ENCODE assay signal across 8 cellular contexts in the genomic region with DNA sequence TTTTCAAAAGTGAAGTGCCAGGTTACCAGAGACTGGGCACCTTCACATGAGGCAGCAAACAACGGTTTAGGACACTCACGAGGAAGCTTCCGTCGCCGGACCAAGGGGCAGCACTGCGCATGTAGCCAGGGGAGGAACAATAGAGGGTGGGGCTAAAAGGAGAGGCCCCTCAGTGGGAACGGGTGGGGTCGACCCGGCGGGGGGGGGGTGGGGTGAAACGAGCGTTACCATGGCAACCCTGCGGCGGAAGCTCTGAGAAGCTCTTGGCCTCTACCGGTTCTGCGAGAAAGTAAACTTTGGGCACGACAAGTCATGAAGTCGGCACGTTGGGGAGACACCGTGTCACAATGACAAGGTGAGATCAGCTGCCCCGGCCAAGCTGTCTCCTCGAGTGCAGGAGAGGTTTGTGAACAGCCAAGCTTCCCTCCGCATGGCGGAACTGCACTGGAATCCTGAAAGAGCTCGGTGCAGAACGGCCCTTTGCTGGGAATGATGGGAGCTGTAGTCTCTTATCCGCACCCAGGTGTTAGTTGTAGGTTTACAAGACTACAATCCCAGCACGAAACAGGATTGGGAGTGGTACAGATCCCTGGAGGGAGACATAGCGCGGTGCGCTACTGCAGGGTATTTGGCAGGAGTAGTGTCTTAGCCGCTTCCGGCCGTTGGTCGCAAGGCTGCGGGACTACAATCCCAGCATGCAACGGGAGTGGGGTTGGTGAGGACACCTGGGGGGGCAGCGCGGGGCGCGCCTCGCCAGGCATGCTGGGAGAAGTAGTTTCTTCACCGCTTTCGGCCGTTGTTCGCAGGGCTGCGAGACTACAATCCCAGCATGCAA.
DNase-seq lines count a peak whose midpoint lies in the region; ATAC-seq lines count a peak whose summit lies in the region.

No MANE protein-coding gene starts in this region.

- H3K4me1 ChIP-seq in BLaER1: peaks cover 19% of the 10 kb centered on the region
- peaks cover 5% of the 10 kb centered on the region for H3K4me1 ChIP-seq in mononuclear cell (ENCODE audit: insufficient read depth, low read length)

- peak overlapping the region; percentile 94 for H3K4me2 ChIP-seq in BLaER1

- no peaks in the 10 kb centered on the region for H4K20me1 ChIP-seq in BLaER1

- H3K9me3 ChIP-seq in BLaER1 (peaks cover 41% of the 10 kb centered on the region), mononuclear cell (ENCODE audit: low read depth, low read length) (peaks cover 13% of the 10 kb centered on the region)

- H3K27ac ChIP-seq in BLaER1: peak overlapping the region; percentile 100

- H3K27me3 ChIP-seq in BLaER1 (no peaks in the 10 kb centered on the region), mononuclear cell (ENCODE audit: insufficient read depth, low read length) (no peaks in the 10 kb centered on the region)

- H3K36me3 ChIP-seq in BLaER1: peaks cover 18% of the 10 kb centered on the region

- peak overlapping the region; percentile 85 for H3K4me3 ChIP-seq in BLaER1
- peak overlapping the region; percentile 72 for H3K4me3 ChIP-seq in mononuclear cell (ENCODE audit: low read length)

- ATAC-seq in HG02840 (IDR thresholded peaks at IDR 0.05; ENCODE audit: low FRiP score, unreplicated experiment): no peak

- DNase-seq in HK-2 (ENCODE audit: unreplicated experiment) (peak; percentile 78), cerebellar cortex (ENCODE audit: low spot score) (peak; percentile 96), NCI-H187 treated with DMSO at 0.1 percent for 48 hours (lab: John Stamatoyannopoulos, UW) (no peak)
- peak; percentile 80 for DNase-seq in activated CD4-positive, CD25-positive, alpha-beta regulatory T cell treated with anti-CD3 and anti-CD28 coated beads, Interleukin-2, amount 50 U/mL, for 72 hours
- DNase-seq in stimulated activated CD8-positive, alpha-beta memory T cell treated with anti-CD3 and anti-CD28 coated beads, Interleukin-7, amount 100 ng/mL, for 1 hour (ENCODE audit: low read depth in 2 of 2): peak; percentile 78 to 83

- H3K9ac ChIP-seq in BLaER1: peak overlapping the region; percentile 99
